Comparison of ENCODE assay signal across 9 cellular contexts in the genomic region with DNA sequence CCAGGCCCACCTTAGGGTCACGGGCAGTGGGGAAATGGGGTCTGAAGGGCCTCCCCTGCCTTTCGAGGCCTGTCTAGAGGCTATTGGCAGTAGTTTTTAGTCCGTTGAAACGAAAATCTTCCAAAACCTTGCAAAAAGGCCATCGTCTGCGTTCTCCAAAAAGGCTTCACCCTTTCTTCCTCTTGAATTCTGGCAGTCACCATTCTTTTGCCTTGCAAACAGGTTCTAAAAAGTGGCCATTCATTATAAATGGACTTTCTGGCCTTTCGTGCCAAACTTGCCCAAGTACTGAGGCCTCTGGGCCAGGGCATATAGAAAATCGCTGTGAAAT. TPM values are rescaled to one million over a fixed set of nuclear protein-coding genes. Genes with fewer than 3 reads are reported as not detected.
DNase-seq lines count a peak whose midpoint lies in the region; TF ChIP-seq lines count a peak whose summit lies in the region.
"Had no signal": no experiment of that assay in that cellular context is flagged by ENCODE, and none has a peak within 500 bp of the region (broad histone marks: within the 10 kb centered on the region; RNA-seq: fewer than 3 reads in every experiment).

No MANE protein-coding gene starts in this region.

- H3K36me3 ChIP-seq in ascending aorta (peaks cover 0 to 24% of the 10 kb centered on the region in 2 donors), mesendoderm (ENCODE audit: control insufficient read depth, insufficient read depth, low read length) (no peaks in the 10 kb centered on the region), transverse colon (peaks cover 0 to 22% (median 9%) of the 10 kb centered on the region in 4 donors), H7 (replicated peaks; ENCODE audit: control insufficient read depth, insufficient read depth, low read length) (peaks cover 2% of the 10 kb centered on the region; the same call in 1 of the 2 replicates)

- no CpG with 5 or more reads among the region's 8 CpGs for WGBS in mesendoderm (ENCODE audit: extremely low coverage, insufficient coverage, low lambda C conversion rate)
- 41 to 75% methylated on average over 2 to 8 of the region's 8 CpGs for WGBS in transverse colon (ENCODE audit: low coverage in 1 of 2), 2 donors

- no peaks in the 10 kb centered on the region for H3K9me3 Mint-ChIP-seq in activated naive CD4-positive, alpha-beta T cell treated with anti-CD3 and anti-CD28 coated beads, Interleukin-2, amount 10 ng/mL, durations not matched to agents 7 days and 5 days

- in situ Hi-C loops in transverse colon (cut with MboI; ENCODE audit: low pct_ligation_motif_present in 1 of 4, low pct_unique_long_range_greater_than_20kb in 1 of 4, low sequenced_read_pairs in 3 of 4), result no loop called here

- TF ChIP-seq CTCF in ascending aorta (IDR thresholded peaks at IDR 0.05) (no peak), transverse colon (IDR thresholded peaks at IDR 0.05) (no peak), GM20000 (IDR thresholded peaks at IDR 0.05; ENCODE audit: extremely low read depth, missing control alignments) (no peak)

- no peak for TF ChIP-seq EP300 in transverse colon (IDR thresholded peaks at IDR 0.05; ENCODE audit: low read depth)

- H4K8ac ChIP-seq in mesendoderm (ENCODE audit: low read depth, low read length), result no peak overlapping the region

- H3K56ac ChIP-seq in mesendoderm (ENCODE audit: low read length), result no peak overlapping the region

- H3K79me2 ChIP-seq in mesendoderm (ENCODE audit: control insufficient read depth, insufficient read depth, low read length), result no peaks in the 10 kb centered on the region

- intact Hi-C loops in ascending aorta (cut with DNase I), result loop anchor here (1.0 to 5.0 kb wide), 2 partner anchors 72 to 427 kb away; a partner anchor contains a TSS
- intact Hi-C loops in transverse colon (cut with DNase I; ENCODE audit: low total_unique reads), result no loop called here

- H3K4me1 ChIP-seq in ascending aorta, result peaks cover 0 to 7% of the 10 kb centered on the region in 2 donors
- H3K4me1 ChIP-seq in mesendoderm (ENCODE audit: control insufficient read depth, low read depth, low read length), result no peaks in the 10 kb centered on the region
- H3K4me1 ChIP-seq in transverse colon, result peaks cover 5 to 13% (median 12%) of the 10 kb centered on the region in 4 donors

- H3K27me3 ChIP-seq in ascending aorta (no peaks in the 10 kb centered on the region), mesendoderm (ENCODE audit: insufficient read depth, low read length, poor library complexity) (no peaks in the 10 kb centered on the region), transverse colon (no peaks in the 10 kb centered on the region), H7 (ENCODE audit: control insufficient read depth, insufficient read depth, low read length) (no peaks in the 10 kb centered on the region)

- no peaks in the 10 kb centered on the region for H3K79me1 ChIP-seq in mesendoderm (ENCODE audit: low read length)

- H3K9ac ChIP-seq in mesendoderm (ENCODE audit: low read length), result no peak overlapping the region

- H3K4me1 Mint-ChIP-seq in activated naive CD4-positive, alpha-beta T cell treated with anti-CD3 and anti-CD28 coated beads, Interleukin-2, amount 10 ng/mL, durations not matched to agents 7 days and 5 days, result peaks cover 24% of the 10 kb centered on the region

- peak overlapping the region; percentile 91 to 92 for H3K27ac ChIP-seq in ascending aorta
- no peak overlapping the region for H3K27ac ChIP-seq in mesendoderm (ENCODE audit: low read depth, low read length)
- peak overlapping the region; percentile 59 to 98 (median 94) for H3K27ac ChIP-seq in transverse colon

- no peak overlapping the region for H3K4ac ChIP-seq in mesendoderm (ENCODE audit: low read depth, low read length)

- no peak overlapping the region for H2AK5ac ChIP-seq in mesendoderm (ENCODE audit: low read length)

- no peak for TF ChIP-seq POLR2A in transverse colon (IDR thresholded peaks at IDR 0.05)

- H2BK15ac ChIP-seq in mesendoderm (replicated peaks; ENCODE audit: low read depth), result no peak overlapping the region

- no peak overlapping the region for H2BK120ac ChIP-seq in mesendoderm (ENCODE audit: low read depth, low read length)

- no peak overlapping the region for H3K4me2 ChIP-seq in mesendoderm (ENCODE audit: low read length)

- H2BK5ac ChIP-seq in mesendoderm (ENCODE audit: low read length), result no peak overlapping the region

- H3K4me3 ChIP-seq in ascending aorta, result peak overlapping the region; percentile 76 to 82
- H3K4me3 ChIP-seq in mesendoderm (ENCODE audit: low read length), result no peak overlapping the region
- peak overlapping the region in 2 of 4 donors; percentile 88 to 89 for H3K4me3 ChIP-seq in transverse colon
- no peak overlapping the region for H3K4me3 ChIP-seq in H7 (ENCODE audit: insufficient read depth, low read depth, low read length)

- H3K9me3 ChIP-seq in ascending aorta (no peaks in the 10 kb centered on the region), transverse colon (no peaks in the 10 kb centered on the region)
- H3K9me3 ChIP-seq: mucosa of descending colon had no signal

- no peak for DNase-seq in activated naive CD4-positive, alpha-beta T cell treated with anti-CD3 and anti-CD28 coated beads, Interleukin-2, amount 10 ng/mL, durations not matched to agents 7 days and 5 days
- DNase-seq in activated naive CD4-positive, alpha-beta T cell treated with anti-CD3 and anti-CD28 coated beads, Interleukin-2, amount 50 U/mL, for 16 hours, result no peak
- no peak for DNase-seq in ascending aorta (ENCODE audit: low spot score in 2 of 2)
- no peak for DNase-seq in mesendoderm
- DNase-seq in transverse colon, result no peak
- no peak for DNase-seq in GM20000 (ENCODE audit: low spot score)
- no peak for DNase-seq in H7
- no peak for DNase-seq in NCI-H187 (lab: John Stamatoyannopoulos, UW)

- H4K5ac ChIP-seq in mesendoderm (ENCODE audit: low read length), result no peak overlapping the region

- no peak overlapping the region for H3K23ac ChIP-seq in mesendoderm (ENCODE audit: low read length)

- H3K4me3 Mint-ChIP-seq in activated naive CD4-positive, alpha-beta T cell treated with anti-CD3 and anti-CD28 coated beads, Interleukin-2, amount 10 ng/mL, durations not matched to agents 7 days and 5 days, result peak overlapping the region; percentile 40

- H3K27ac Mint-ChIP-seq in activated naive CD4-positive, alpha-beta T cell treated with anti-CD3 and anti-CD28 coated beads, Interleukin-2, amount 10 ng/mL, durations not matched to agents 7 days and 5 days, result peak overlapping the region; percentile 69

- H3K18ac ChIP-seq in mesendoderm (ENCODE audit: low read length), result peak overlapping the region; percentile 12

- CTCF ChIA-PET in activated naive CD4-positive, alpha-beta T cell treated with anti-CD3 and anti-CD28 coated beads, Interleukin-2, amount 10 ng/mL, durations not matched to agents 7 days and 5 days (lab: Charles Lee), result no interaction called here

- H3K27me3 Mint-ChIP-seq in activated naive CD4-positive, alpha-beta T cell treated with anti-CD3 and anti-CD28 coated beads, Interleukin-2, amount 10 ng/mL, durations not matched to agents 7 days and 5 days, result peaks cover 5% of the 10 kb centered on the region

- H3K36me3 Mint-ChIP-seq in activated naive CD4-positive, alpha-beta T cell treated with anti-CD3 and anti-CD28 coated beads, Interleukin-2, amount 10 ng/mL, durations not matched to agents 7 days and 5 days, result peaks cover 29% of the 10 kb centered on the region

RNA-seq across cellular contexts. Expression of a gene that starts 0.4 kb away (rescaled TPM):
- total RNA-seq in ascending aorta (39.5 TPM), transverse colon (10 to 100 TPM; 11.7 to 55.7 (median 15.0) TPM)
- polyA plus RNA-seq in mesendoderm (2013, experiment 1 of 2), result 9.8 TPM
- polyA plus RNA-seq in mesendoderm (2013, experiment 2 of 2), result 9.6 TPM
- 6.2 and 8.0 TPM in 2 replicates for total RNA-seq in H7 (2014; rRNA removed; shearing (Covaris generic))

Comparison
In these comparisons a context has a peak if more than half of its experiments do, and no peak if none do; other contexts are left out.
1. H3K4me3 ChIP-seq: peak in ascending aorta (2 of 2); none in mesendoderm (single experiment) and H7 (single experiment).